Comparison of ENCODE assay signal across 8 cellular contexts in genomic region chr16:85026696-85027095, GRCh38.
DNase-seq lines count a peak whose midpoint lies in the region; ATAC-seq and TF ChIP-seq lines count a peak whose summit lies in the region.

No MANE protein-coding gene starts in this region.

- H3K4me1 ChIP-seq in KMS-11 (ENCODE audit: low read depth, poor library complexity, severe bottlenecking), result peaks cover 43% of the 10 kb centered on the region

- H3K4me2 ChIP-seq in KMS-11, result peak overlapping the region; percentile 41

- H3K4me3 Mint-ChIP-seq in nephron, result peak overlapping the region; percentile 90 to 96 (median 96)

- H3K27ac ChIP-seq in KMS-11 (no peak overlapping the region), coronary artery (no peak overlapping the region)

- ATAC-seq in GM21381 (IDR thresholded peaks at IDR 0.05; ENCODE audit: unreplicated experiment) (no peak), HG03354 (IDR thresholded peaks at IDR 0.05; ENCODE audit: poor library complexity, severe bottlenecking, unreplicated experiment) (no peak)

- H2AFZ ChIP-seq in KMS-11 (ENCODE audit: low read depth), result peak overlapping the region; percentile 64; the same call in 1 of the 2 replicates

- no peaks in the 10 kb centered on the region for H4K20me1 ChIP-seq in KMS-11 (ENCODE audit: insufficient read depth)

- H3K36me3 Mint-ChIP-seq in nephron (ENCODE audit: low read depth), result no peaks in the 10 kb centered on the region

- H3K4me3 ChIP-seq in AG10803 (ENCODE audit: low read length), result peak overlapping the region; percentile 71
- no peak overlapping the region for H3K4me3 ChIP-seq in KMS-11 (IDR thresholded peaks at IDR 0.05; ENCODE audit: insufficient read depth, low read depth, low read length)
- peak overlapping the region; percentile 99 for H3K4me3 ChIP-seq in coronary artery

- H3K27me3 ChIP-seq in KMS-11 (ENCODE audit: insufficient read depth, low read depth), result no peaks in the 10 kb centered on the region

- H3K36me3 ChIP-seq in KMS-11 (ENCODE audit: insufficient read depth), result no peaks in the 10 kb centered on the region

- DNase-seq in AG10803 (ENCODE audit: low read depth) (no peak), coronary artery (ENCODE audit: low spot score) (no peak), NCI-H187 (lab: John Stamatoyannopoulos, UW) (no peak)
- DNase-seq in activated effector memory CD4-positive, alpha-beta T cell treated with Interleukin-2 at 50 U/mL for 16 hours, result no peak

- H3K4me1 Mint-ChIP-seq in nephron, result peaks cover 28% of the 10 kb centered on the region

- peak overlapping the region; percentile 86 to 95 (median 92) for H3K27ac Mint-ChIP-seq in nephron

- TF ChIP-seq CTCF in AG10803 (conservative IDR thresholded peaks at IDR 0.05; ENCODE audit: low read length) (no peak), KMS-11 (conservative IDR thresholded peaks at IDR 0.05; ENCODE audit: low read depth, low read length) (no peak), coronary artery (IDR thresholded peaks at IDR 0.05) (no peak), nephron (IDR thresholded peaks at IDR 0.05; ENCODE audit: unreplicated experiment in 3 of 3) (no peak)

- H3K9ac ChIP-seq in KMS-11, result no peak overlapping the region

- no peaks in the 10 kb centered on the region for H3K9me3 Mint-ChIP-seq in nephron

- peaks cover 26% of the 10 kb centered on the region for H3K27me3 Mint-ChIP-seq in nephron (ENCODE audit: low read depth)

- no peaks in the 10 kb centered on the region for H3K79me2 ChIP-seq in KMS-11 (ENCODE audit: insufficient read depth, low read depth)
